8 cellular contexts compared by ENCODE assay signal in genomic region chr3:176872771-176873209, GRCh38.
DNase-seq lines count a peak whose midpoint lies in the region; ATAC-seq lines count a peak whose summit lies in the region.

No MANE protein-coding gene starts in this region.

- peaks cover 7% of the 10 kb centered on the region for H3K9me3 Mint-ChIP-seq in activated CD4-positive, alpha-beta T cell treated with anti-CD3 and anti-CD28 coated beads for 36 hours (ENCODE audit: low read depth)
- peaks cover 9% of the 10 kb centered on the region for H3K9me3 Mint-ChIP-seq in stimulated activated memory B cell treated with anti-CD40 and anti-IgM and Interleukin-4, amounts not matched to agents 10 μg/mL and 1 μg/mL and 100 μg/mL, for 72 hours

- peaks cover 3% of the 10 kb centered on the region for H3K27me3 Mint-ChIP-seq in activated CD4-positive, alpha-beta T cell treated with anti-CD3 and anti-CD28 coated beads for 36 hours
- peaks cover 16% of the 10 kb centered on the region for H3K27me3 Mint-ChIP-seq in stimulated activated memory B cell treated with anti-CD40 and anti-IgM and Interleukin-4, amounts not matched to agents 10 μg/mL and 1 μg/mL and 100 μg/mL, for 72 hours

- H3K27ac Mint-ChIP-seq in activated CD4-positive, alpha-beta T cell treated with anti-CD3 and anti-CD28 coated beads for 36 hours: peak overlapping the region; percentile 74
- H3K27ac Mint-ChIP-seq in stimulated activated memory B cell treated with anti-CD40 and anti-IgM and Interleukin-4, amounts not matched to agents 10 μg/mL and 1 μg/mL and 100 μg/mL, for 72 hours: no peak overlapping the region

- CTCF ChIA-PET in activated CD4-positive, alpha-beta T cell treated with anti-CD3 and anti-CD28 coated beads for 36 hours (lab: Charles Lee): interaction anchor here (0.5 to 3.6 kb wide), 19 partner anchors 10 to 1512 kb away, joined by 3 to 58 read pairs (median 4); no protein-coding TSS in a partner anchor

- no peaks in the 10 kb centered on the region for H3K36me3 Mint-ChIP-seq in activated CD4-positive, alpha-beta T cell treated with anti-CD3 and anti-CD28 coated beads for 36 hours (ENCODE audit: low read depth)
- no peaks in the 10 kb centered on the region for H3K36me3 Mint-ChIP-seq in stimulated activated memory B cell treated with anti-CD40 and anti-IgM and Interleukin-4, amounts not matched to agents 10 μg/mL and 1 μg/mL and 100 μg/mL, for 72 hours

- peak; percentile 54 for DNase-seq in ACHN
- peak; percentile 13 for DNase-seq in NCI-H2081 treated with DMSO at 0.1 percent for 48 hours (lab: John Stamatoyannopoulos, UW)
- peak; percentile 75 for DNase-seq in activated CD4-positive, alpha-beta T cell treated with anti-CD3 and anti-CD28 coated beads for 36 hours
- DNase-seq in effector CD4-positive, alpha-beta T cell: peak; percentile 31
- peak; percentile 30 for DNase-seq in mucosa of gallbladder (ENCODE audit: low spot score)

- peaks cover 4% of the 10 kb centered on the region for H3K4me1 Mint-ChIP-seq in activated CD4-positive, alpha-beta T cell treated with anti-CD3 and anti-CD28 coated beads for 36 hours
- H3K4me1 Mint-ChIP-seq in stimulated activated memory B cell treated with anti-CD40 and anti-IgM and Interleukin-4, amounts not matched to agents 10 μg/mL and 1 μg/mL and 100 μg/mL, for 72 hours: peaks cover 10% of the 10 kb centered on the region

- POLR2A ChIA-PET in activated CD4-positive, alpha-beta T cell treated with anti-CD3 and anti-CD28 coated beads for 36 hours (lab: Charles Lee): no interaction called here

- ATAC-seq in GM18517 (IDR thresholded peaks at IDR 0.05; ENCODE audit: unreplicated experiment): peak; percentile 96
- peak; percentile 96 for ATAC-seq in HG02943 (IDR thresholded peaks at IDR 0.05; ENCODE audit: low read depth, unreplicated experiment)
- peak; percentile 98 for ATAC-seq in activated CD4-positive, alpha-beta T cell treated with anti-CD3 and anti-CD28 coated beads for 36 hours
- ATAC-seq in stimulated activated memory B cell treated with anti-CD40 and anti-IgM and Interleukin-4, amounts not matched to agents 10 μg/mL and 1 μg/mL and 100 μg/mL, for 72 hours: peak; percentile 75

- intact Hi-C loops in activated CD4-positive, alpha-beta T cell treated with anti-CD3 and anti-CD28 coated beads for 36 hours (cut with DNase I, micrococcal nuclease): loop anchor here (1.0 to 10.0 kb wide), 3 partner anchors 67 to 1512 kb away; no protein-coding TSS in a partner anchor

- H3K4me3 Mint-ChIP-seq in activated CD4-positive, alpha-beta T cell treated with anti-CD3 and anti-CD28 coated beads for 36 hours: no peak overlapping the region
- no peak overlapping the region for H3K4me3 Mint-ChIP-seq in stimulated activated memory B cell treated with anti-CD40 and anti-IgM and Interleukin-4, amounts not matched to agents 10 μg/mL and 1 μg/mL and 100 μg/mL, for 72 hours

- in situ Hi-C loops in ACHN (cut with HindIII; ENCODE audit: low pct_ligation_motif_present, low pct_unique_long_range_greater_than_20kb, low sequenced_read_pairs): no loop called here

Comparison
In these comparisons a context has a peak if more than half of its experiments do, and no peak if none do; other contexts are left out.
1. Peak in every context shown above with its lines: DNase-seq and ATAC-seq.
2. DNase-seq: peak in every context shown above with its lines; median percentile 75 in activated CD4-positive, alpha-beta T cell treated with anti-CD3 and anti-CD28 coated beads for 36 hours; 54 in ACHN; 31 in effector CD4-positive, alpha-beta T cell; 30 in mucosa of gallbladder; 13 in NCI-H2081 treated with DMSO at 0.1 percent for 48 hours.